In the genomic region with DNA sequence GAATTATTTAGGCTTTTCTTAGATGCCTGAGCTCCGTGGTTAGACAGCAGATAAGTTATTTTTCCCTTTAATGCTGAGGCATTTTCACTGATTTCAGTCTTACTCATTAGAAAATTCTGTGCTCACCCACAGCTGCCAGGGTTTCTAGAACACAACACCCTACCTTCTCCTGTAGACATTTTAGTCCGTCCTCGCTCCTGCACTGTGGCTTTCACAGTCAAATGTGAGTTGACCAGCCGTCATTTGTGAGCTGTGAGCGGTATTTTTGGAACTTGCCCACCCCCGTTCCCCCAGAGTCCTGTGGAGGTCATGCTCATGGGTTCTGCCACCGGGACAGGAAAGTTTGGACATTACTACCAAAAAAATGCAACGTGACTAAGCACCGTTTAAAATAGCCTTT, we compare ENCODE assay signal across 8 cellular contexts.
A peak's percentile ranks its signal among the peaks of the same experiment; 100 is the strongest.
DNase-seq lines count a peak whose midpoint lies in the region; ATAC-seq and TF ChIP-seq lines count a peak whose summit lies in the region.
"Not testable (repeated sequence)": the region's sequence is repeated elsewhere in the genome, so short reads cannot be mapped to it uniquely, and the experiment has no call there.

No MANE protein-coding gene starts in this region.

- not testable (repeated sequence) for H3F3A ChIP-seq in smooth muscle cell (ENCODE audit: low read depth)

- 3% methylated on average over 8 of the region's 9 CpGs for WGBS in smooth muscle cell (ENCODE audit: low lambda C conversion rate)

- peaks cover 8 to 26% (median 15%) of the 10 kb centered on the region in 4 donors for H3K4me1 Mint-ChIP-seq in CD4-positive, alpha-beta memory T cell
- H3K4me1 Mint-ChIP-seq in T-cell, result peaks cover 4 to 39% (median 5%) of the 10 kb centered on the region in 3 donors
- peaks cover 23% of the 10 kb centered on the region for H3K4me1 Mint-ChIP-seq in activated T-helper 2 cell treated with anti-CD3 and anti-CD28 coated beads, Interferon-gamma antibody, Interleukin-2, Interleukin-4, amounts not matched to agents 10 μg/mL and 5 μg/mL and 100 μg/mL, durations not matched to agents 14 hours and 24 hours and 36 hours (ENCODE audit: low read depth)

- POLR2A ChIA-PET in CD4-positive, alpha-beta memory T cell (lab: Charles Lee; ENCODE audit: partially characterized antibody); T-cell (lab: Charles Lee): not testable (repeated sequence)

- not testable (repeated sequence) for H3K4me3 ChIP-seq in CD4-positive, alpha-beta memory T cell (ENCODE audit: low read length in 2 of 2)
- H3K4me3 ChIP-seq in smooth muscle cell, result peak overlapping the region; percentile 24

- peak overlapping the region; percentile 57 to 86 (median 70) for H3K27ac Mint-ChIP-seq in CD4-positive, alpha-beta memory T cell
- H3K27ac Mint-ChIP-seq in T-cell, result peak overlapping the region; percentile 22 to 89
- peak overlapping the region; percentile 89 for H3K27ac Mint-ChIP-seq in activated T-helper 2 cell treated with anti-CD3 and anti-CD28 coated beads, Interferon-gamma antibody, Interleukin-2, Interleukin-4, amounts not matched to agents 10 μg/mL and 5 μg/mL and 100 μg/mL, durations not matched to agents 14 hours and 24 hours and 36 hours

- H3K9me3 Mint-ChIP-seq in CD4-positive, alpha-beta memory T cell; T-cell; activated T-helper 2 cell treated with anti-CD3 and anti-CD28 coated beads, Interferon-gamma antibody, Interleukin-2, Interleukin-4, amounts not matched to agents 10 μg/mL and 5 μg/mL and 100 μg/mL, durations not matched to agents 14 hours and 24 hours and 36 hours: not testable (repeated sequence)

- not testable (repeated sequence) for H3K27me3 Mint-ChIP-seq in CD4-positive, alpha-beta memory T cell; T-cell; activated T-helper 2 cell treated with anti-CD3 and anti-CD28 coated beads, Interferon-gamma antibody, Interleukin-2, Interleukin-4, amounts not matched to agents 10 μg/mL and 5 μg/mL and 100 μg/mL, durations not matched to agents 14 hours and 24 hours and 36 hours (ENCODE audit: low read depth)

- TF ChIP-seq CTCF in smooth muscle cell (IDR thresholded peaks at IDR 0.05; ENCODE audit: borderline replicate concordance, insufficient read depth, poor library complexity, severe bottlenecking), result not testable (repeated sequence)

- H3K9ac ChIP-seq in smooth muscle cell (ENCODE audit: low read depth), result not testable (repeated sequence)

- CTCF ChIA-PET in CD4-positive, alpha-beta memory T cell (lab: Charles Lee; ENCODE audit: partially characterized antibody); T-cell (lab: Charles Lee): not testable (repeated sequence)

- ATAC-seq in GM19395 (IDR thresholded peaks at IDR 0.05; ENCODE audit: unreplicated experiment), result peak; percentile 75
- ATAC-seq in HG02623 (IDR thresholded peaks at IDR 0.05; ENCODE audit: unreplicated experiment), result peak; percentile 73
- peak; percentile 63 for ATAC-seq in HG03378 (IDR thresholded peaks at IDR 0.05; ENCODE audit: unreplicated experiment)
- not testable (repeated sequence) for ATAC-seq in T-cell (replicated peaks in 1 of 4)
- ATAC-seq in Right ventricle myocardium superior (ENCODE audit: poor library complexity), result peak; percentile 11

- H3K9me3 ChIP-seq in CD4-positive, alpha-beta memory T cell (ENCODE audit: control insufficient read depth in 1 of 2, low read length in 2 of 2); smooth muscle cell (replicated peaks; ENCODE audit: low read depth): not testable (repeated sequence)

- peaks cover 26% of the 10 kb centered on the region for H3K4me1 ChIP-seq in CD4-positive, alpha-beta memory T cell (ENCODE audit: insufficient read depth, low read length)
- not testable (repeated sequence) for H3K4me1 ChIP-seq in smooth muscle cell (ENCODE audit: low read depth)

- intact Hi-C loops in CD4-positive, alpha-beta memory T cell (cut with micrococcal nuclease); activated T-helper 2 cell treated with anti-CD3 and anti-CD28 coated beads, Interferon-gamma antibody, Interleukin-2, Interleukin-4, amounts not matched to agents 10 μg/mL and 5 μg/mL and 100 μg/mL, durations not matched to agents 14 hours and 24 hours and 36 hours (cut with micrococcal nuclease); Right ventricle myocardium superior (cut with DNase I): not testable (repeated sequence)

- peak overlapping the region in 7 of 8 donors; percentile 29 to 66 (median 43) for H3K4me3 Mint-ChIP-seq in CD4-positive, alpha-beta memory T cell
- peak overlapping the region in 1 of 3 donors; percentile 43 for H3K4me3 Mint-ChIP-seq in T-cell
- H3K4me3 Mint-ChIP-seq in activated T-helper 2 cell treated with anti-CD3 and anti-CD28 coated beads, Interferon-gamma antibody, Interleukin-2, Interleukin-4, amounts not matched to agents 10 μg/mL and 5 μg/mL and 100 μg/mL, durations not matched to agents 14 hours and 24 hours and 36 hours (ENCODE audit: low read depth), result peak overlapping the region; percentile 35

- H4K20me1 ChIP-seq in smooth muscle cell (ENCODE audit: low read depth), result peaks cover 39% of the 10 kb centered on the region

- H3K36me3 ChIP-seq in CD4-positive, alpha-beta memory T cell (ENCODE audit: insufficient read depth, low read length); smooth muscle cell (ENCODE audit: low read depth): not testable (repeated sequence)

- not testable (repeated sequence) for H3K27me3 ChIP-seq in CD4-positive, alpha-beta memory T cell (ENCODE audit: insufficient read depth, low read length); smooth muscle cell (ENCODE audit: low read depth)

- not testable (repeated sequence) for H2AFZ ChIP-seq in smooth muscle cell (ENCODE audit: low read depth)

- peak overlapping the region; percentile 68 for H3K4me2 ChIP-seq in smooth muscle cell

- H3K27ac ChIP-seq in CD4-positive, alpha-beta memory T cell (ENCODE audit: low read depth, low read length), result peak overlapping the region; percentile 46
- H3K27ac ChIP-seq in smooth muscle cell (ENCODE audit: low read depth), result peak overlapping the region; percentile 75

- DNase-seq in CD4-positive, alpha-beta memory T cell; T-cell; activated T-helper 2 cell treated with anti-CD3 and anti-CD28 coated beads, Interferon-gamma antibody, Interleukin-2, Interleukin-4, amounts not matched to agents 10 μg/mL and 5 μg/mL and 100 μg/mL, durations not matched to agents 14 hours and 24 hours and 36 hours (ENCODE audit: low spot score); Right ventricle myocardium superior; smooth muscle cell (lab: John Stamatoyannopoulos, UW; ENCODE audit: unreplicated experiment): not testable (repeated sequence)

- peaks cover 29% of the 10 kb centered on the region for H3K79me2 ChIP-seq in smooth muscle cell (ENCODE audit: low read depth)

- H3K36me3 Mint-ChIP-seq in CD4-positive, alpha-beta memory T cell; T-cell: not testable (repeated sequence)
- peaks cover 19% of the 10 kb centered on the region for H3K36me3 Mint-ChIP-seq in activated T-helper 2 cell treated with anti-CD3 and anti-CD28 coated beads, Interferon-gamma antibody, Interleukin-2, Interleukin-4, amounts not matched to agents 10 μg/mL and 5 μg/mL and 100 μg/mL, durations not matched to agents 14 hours and 24 hours and 36 hours (ENCODE audit: low read depth)
